2 cellular contexts compared by ENCODE assay signal in genomic region chr6:106039836-106040592, GRCh38.
A peak's percentile ranks its signal among the peaks of the same experiment; 100 is the strongest.
TF ChIP-seq lines count a peak whose summit lies in the region.

No MANE protein-coding gene starts in this region.

TF ChIP-seq in HEK293, 187 proteins besides CTCF, POLR2A, EP300 and RAD21:
- TF ChIP-seq ZNF645 (tag by site-specific recombination; IDR thresholded peaks at IDR 0.05) (no peak), ZBTB11 (tag by site-specific recombination; conservative IDR thresholded peaks at IDR 0.05; ENCODE audit: low read depth) (no peak), ZBTB17 (tag by site-specific recombination; IDR thresholded peaks at IDR 0.05) (peak; percentile 91), TRIM28 (IDR thresholded peaks at IDR 0.05; ENCODE audit: borderline replicate concordance, low read length) (0 out of 2 replicates have a peak, but pooled peaks have one; percentile 38), ZSCAN4 (tag by site-specific recombination; IDR thresholded peaks at IDR 0.05) (no peak)

TF ChIP-seq in SK-N-SH, 30 proteins besides CTCF, POLR2A, EP300 and RAD21 (continued from another document):
- peak; percentile 12; the same call in 1 of the 2 replicates for TF ChIP-seq GATA2 (CRISPR knock-in tag; IDR thresholded peaks at IDR 0.05)
